ENCODE assay signal across 1 cellular context in genomic region chr16:67561501-67561823, GRCh38.
TF ChIP-seq lines count a peak whose summit lies in the region.

No MANE protein-coding gene starts in this region.

TF ChIP-seq in endothelial cell of umbilical vein, 7 proteins besides CTCF, POLR2A, EP300 and RAD21 (continued from another document):
- no peak for TF ChIP-seq MAX (IDR thresholded peaks at IDR 0.05; ENCODE audit: insufficient read depth, insufficient read length)
- no peak for TF ChIP-seq GATA2 (IDR thresholded peaks at IDR 0.05; ENCODE audit: insufficient read depth, insufficient read length, low read depth, low read length)
- TF ChIP-seq MYC (IDR thresholded peaks at IDR 0.05; ENCODE audit: low read depth, low read length) = no peak
- no peak for TF ChIP-seq POLR2AphosphoS5 (IDR thresholded peaks at IDR 0.05; ENCODE audit: insufficient read depth, low read depth, low read length)
- no peak for TF ChIP-seq JUN (IDR thresholded peaks at IDR 0.05; ENCODE audit: borderline replicate concordance, insufficient read depth, insufficient read length, low read depth)
